ENCODE assay signal across 1 cellular context in the genomic region with DNA sequence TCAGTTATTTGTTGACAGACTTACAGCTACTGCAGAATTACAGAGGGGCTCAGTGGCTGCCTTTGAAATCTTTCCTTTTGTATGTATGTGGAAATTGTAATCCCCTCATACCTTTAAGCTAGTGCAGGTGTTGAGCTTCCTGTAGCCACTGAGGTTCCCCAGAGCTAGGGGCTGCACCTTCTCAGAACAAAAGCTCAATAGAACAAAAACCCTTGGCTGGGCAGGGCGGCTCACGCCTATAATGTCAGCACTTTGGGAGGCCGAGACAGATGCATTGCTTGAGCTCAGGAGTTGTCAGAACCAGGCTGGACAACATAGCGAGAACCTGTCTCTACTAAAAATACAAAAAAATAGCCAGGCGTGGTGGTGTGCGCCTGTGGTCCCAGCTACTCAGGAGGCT.
TF ChIP-seq lines count a peak whose summit lies in the region.

No MANE protein-coding gene starts in this region.

TF ChIP-seq in GM23338, 12 proteins besides CTCF, POLR2A, EP300 and RAD21 (continued from another document):
- TF ChIP-seq, protein P1, sequence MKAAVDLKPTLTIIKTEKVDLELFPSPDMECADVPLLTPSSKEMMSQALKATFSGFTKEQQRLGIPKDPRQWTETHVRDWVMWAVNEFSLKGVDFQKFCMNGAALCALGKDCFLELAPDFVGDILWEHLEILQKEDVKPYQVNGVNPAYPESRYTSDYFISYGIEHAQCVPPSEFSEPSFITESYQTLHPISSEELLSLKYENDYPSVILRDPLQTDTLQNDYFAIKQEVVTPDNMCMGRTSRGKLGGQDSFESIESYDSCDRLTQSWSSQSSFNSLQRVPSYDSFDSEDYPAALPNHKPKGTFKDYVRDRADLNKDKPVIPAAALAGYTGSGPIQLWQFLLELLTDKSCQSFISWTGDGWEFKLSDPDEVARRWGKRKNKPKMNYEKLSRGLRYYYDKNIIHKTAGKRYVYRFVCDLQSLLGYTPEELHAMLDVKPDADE (IDR thresholded peaks at IDR 0.05) = no peak
